In the genomic region with DNA sequence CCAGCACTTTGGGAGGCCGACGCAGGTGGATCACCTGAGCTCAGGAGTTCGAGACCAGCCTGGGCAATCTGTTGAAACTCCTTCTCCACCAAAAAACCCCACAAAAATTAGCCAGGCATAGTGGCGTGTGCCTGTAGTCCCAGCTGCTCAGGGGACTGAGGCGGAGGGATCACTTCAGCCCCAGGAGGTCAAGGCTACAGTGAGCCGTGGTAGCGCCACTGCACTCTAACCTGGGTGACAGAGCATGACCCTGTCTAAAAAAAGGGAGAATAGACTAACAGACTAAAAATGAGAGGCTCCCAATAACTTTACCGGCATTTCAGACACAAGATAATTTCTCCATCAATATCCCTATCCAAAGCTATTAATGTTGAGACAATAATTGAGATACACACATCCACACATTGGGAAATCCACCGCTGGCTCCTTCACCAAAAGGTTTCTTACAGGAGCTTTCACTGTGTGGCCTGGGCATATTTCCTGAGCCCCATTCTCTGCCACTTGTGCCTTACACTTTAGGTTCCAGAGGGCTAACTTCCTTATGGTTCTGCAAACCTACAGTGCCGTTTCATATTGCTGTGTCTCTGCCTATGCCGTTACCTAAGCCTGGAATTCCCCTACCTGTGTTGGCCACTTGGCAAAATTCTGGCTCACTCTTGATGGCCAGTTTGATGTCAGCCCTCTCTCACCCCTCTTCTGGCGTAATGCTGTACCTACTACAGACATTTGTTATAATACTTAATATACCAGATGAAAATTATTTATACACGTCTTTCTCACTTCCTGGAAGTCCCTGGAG, we compare ENCODE assay signal across 1 cellular context.
TF ChIP-seq lines count a peak whose summit lies in the region.

No MANE protein-coding gene starts in this region.

TF ChIP-seq in HepG2, 621 proteins besides CTCF, POLR2A, EP300 and RAD21 (continued from another document):
- no peak for TF ChIP-seq CERS6 (CRISPR knock-in tag; IDR thresholded peaks at IDR 0.05)
- TF ChIP-seq ATRX (CRISPR knock-in tag; IDR thresholded peaks at IDR 0.05; ENCODE audit: borderline replicate concordance), result no peak
- TF ChIP-seq ZNF343 (CRISPR knock-in tag; IDR thresholded peaks at IDR 0.05), result no peak
- TF ChIP-seq ZNF33B (CRISPR knock-in tag; IDR thresholded peaks at IDR 0.05), result no peak
- TF ChIP-seq RFX5 (IDR thresholded peaks at IDR 0.05; ENCODE audit: low read depth, low read length), result no peak
- TF ChIP-seq NR2F6 (IDR thresholded peaks at IDR 0.05), result peak; percentile 47
- no peak; the same call in 1 of the 2 replicates for TF ChIP-seq NR2F6 (CRISPR knock-in tag; IDR thresholded peaks at IDR 0.05)
- TF ChIP-seq PAF1 (CRISPR knock-in tag; IDR thresholded peaks at IDR 0.05), result no peak
- no peak for TF ChIP-seq REL (CRISPR knock-in tag; conservative IDR thresholded peaks at IDR 0.05)
- TF ChIP-seq HNF4A (CRISPR knock-in tag; IDR thresholded peaks at IDR 0.05), result peak; percentile 32; the same call in 1 of the 2 replicates
